Comparison of ENCODE assay signal across 15 cellular contexts in the genomic region with DNA sequence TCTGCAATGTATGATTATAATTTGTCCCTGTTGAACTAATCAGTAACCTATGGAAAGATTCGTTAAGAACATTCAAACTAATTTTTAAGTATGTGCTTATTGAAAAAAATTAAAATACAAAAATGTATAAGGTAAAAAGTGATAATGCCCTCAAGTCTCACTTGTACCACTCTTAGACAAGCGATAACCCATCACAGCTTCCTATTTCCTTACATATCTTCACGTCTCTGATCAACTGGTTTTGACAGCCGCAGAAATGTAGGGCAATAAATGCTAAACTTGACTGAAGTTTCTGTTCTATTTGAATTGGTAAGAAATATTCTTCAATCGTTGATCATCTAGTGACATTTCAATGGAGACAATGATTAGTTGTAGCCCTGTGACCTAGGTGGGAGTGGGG.
"Had no signal": no experiment of that assay in that cellular context is flagged by ENCODE, and none has a peak within 500 bp of the region (broad histone marks: within the 10 kb centered on the region; RNA-seq: fewer than 3 reads in every experiment).

No MANE protein-coding gene starts in this region.

- H3K9me3 ChIP-seq: colonic mucosa, esophagus muscularis mucosa, gastroesophageal sphincter, heart left ventricle, left lung, lower lobe of right lung had no signal

- H3K4me1 ChIP-seq: colonic mucosa had no signal

- H3K27ac ChIP-seq: colonic mucosa, foreskin keratinocyte, hepatocyte, left lung had no signal

- DNase-seq: colonic mucosa; cortex of kidney; effector CD8-positive, alpha-beta T cell; foreskin keratinocyte; heart left ventricle; hypothalamus; left cardiac atrium; left lung; lower lobe of right lung; mesenchymal stem cell; midbrain had no signal

- H3K36me3 ChIP-seq: colonic mucosa, esophagus muscularis mucosa, gastroesophageal sphincter, heart left ventricle, left lung, lower lobe of right lung had no signal

- ATAC-seq: foreskin keratinocyte, gastroesophageal sphincter, heart left ventricle, left cardiac atrium, left lung, lower lobe of right lung had no signal

- H3K27me3 Mint-ChIP-seq: dendritic cell treated with granulocyte-macrophage colony-stimulating factor and Interleukin-4, amounts not matched to agents 40 ng/mL and 50 ng/mL, for 4 days had no signal

- H3K4me3 ChIP-seq: colonic mucosa, esophagus muscularis mucosa, gastroesophageal sphincter, heart left ventricle, hepatocyte, left lung, lower lobe of right lung had no signal

- H3K4me3 Mint-ChIP-seq: dendritic cell treated with granulocyte-macrophage colony-stimulating factor and Interleukin-4, amounts not matched to agents 40 ng/mL and 50 ng/mL, for 4 days had no signal

- H3K4me2 ChIP-seq: hepatocyte had no signal

- H2AFZ ChIP-seq: hepatocyte had no signal

- H3K27me3 ChIP-seq: colonic mucosa, esophagus muscularis mucosa, foreskin keratinocyte, gastroesophageal sphincter, heart left ventricle, hepatocyte, left lung had no signal

- H3K9me3 Mint-ChIP-seq: dendritic cell treated with granulocyte-macrophage colony-stimulating factor and Interleukin-4, amounts not matched to agents 40 ng/mL and 50 ng/mL, for 4 days had no signal
